In the genomic region with DNA sequence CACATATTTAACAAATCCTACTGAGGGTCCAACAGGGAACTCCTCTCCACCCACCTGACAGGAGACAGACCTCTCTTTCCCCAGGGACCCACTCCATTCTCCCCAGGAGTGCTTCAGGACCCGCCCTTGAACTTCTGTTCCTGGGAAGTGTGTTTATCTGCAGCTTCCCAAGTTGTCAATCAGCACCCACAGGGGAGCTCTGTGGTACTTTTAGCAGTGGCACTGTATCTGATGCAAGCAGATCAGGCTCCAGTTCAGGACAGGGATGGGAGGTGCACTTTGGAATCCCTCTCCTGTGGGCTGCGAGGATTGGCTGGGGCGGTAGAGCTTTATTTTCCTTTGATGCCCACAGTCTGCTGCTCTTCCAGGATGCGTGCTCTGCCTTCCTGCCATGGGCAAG, we compare ENCODE assay signal across 14 cellular contexts. TPM values are rescaled to one million over a fixed set of nuclear protein-coding genes. Genes with fewer than 3 reads are reported as not detected.
DNase-seq lines count a peak whose midpoint lies in the region; ATAC-seq and TF ChIP-seq lines count a peak whose summit lies in the region.
"Had no signal": no experiment of that assay in that cellular context is flagged by ENCODE, and none has a peak within 500 bp of the region (broad histone marks: within the 10 kb centered on the region; RNA-seq: fewer than 3 reads in every experiment).

No MANE protein-coding gene starts in this region.

- H3K4me1 Mint-ChIP-seq in activated T-cell treated with anti-CD3 and anti-CD28 coated beads, Interleukin-2, amount 50 U/mL, for 72 hours (ENCODE audit: low read depth): peaks cover 80% of the 10 kb centered on the region
- H3K4me1 Mint-ChIP-seq in stimulated activated memory B cell treated with anti-CD40 and anti-IgM and Interleukin-4, amounts not matched to agents 10 μg/mL and 1 μg/mL and 100 μg/mL, for 72 hours: peaks cover 77% of the 10 kb centered on the region
- H3K4me1 Mint-ChIP-seq in mesothelial cell of epicardium: peaks cover 17% of the 10 kb centered on the region

- peaks cover 35% of the 10 kb centered on the region for H3K4me1 ChIP-seq in effector memory CD4-positive, alpha-beta T cell (ENCODE audit: control insufficient read depth, insufficient read depth, low read length, poor library complexity, severe bottlenecking)
- H3K4me1 ChIP-seq in ascending aorta: peaks cover 0 to 6% of the 10 kb centered on the region in 2 donors

- peak overlapping the region; percentile 34 for H3K27ac Mint-ChIP-seq in activated T-cell treated with anti-CD3 and anti-CD28 coated beads, Interleukin-2, amount 50 U/mL, for 72 hours
- peak overlapping the region; percentile 40 for H3K27ac Mint-ChIP-seq in stimulated activated memory B cell treated with anti-CD40 and anti-IgM and Interleukin-4, amounts not matched to agents 10 μg/mL and 1 μg/mL and 100 μg/mL, for 72 hours
- H3K27ac Mint-ChIP-seq in mesothelial cell of epicardium: no peak overlapping the region

- no peaks in the 10 kb centered on the region for H3K9me3 Mint-ChIP-seq in activated T-cell treated with anti-CD3 and anti-CD28 coated beads, Interleukin-2, amount 50 U/mL, for 72 hours
- no peaks in the 10 kb centered on the region for H3K9me3 Mint-ChIP-seq in stimulated activated memory B cell treated with anti-CD40 and anti-IgM and Interleukin-4, amounts not matched to agents 10 μg/mL and 1 μg/mL and 100 μg/mL, for 72 hours
- no peaks in the 10 kb centered on the region for H3K9me3 Mint-ChIP-seq in mesothelial cell of epicardium

- H3K4me3 Mint-ChIP-seq in activated T-cell treated with anti-CD3 and anti-CD28 coated beads, Interleukin-2, amount 50 U/mL, for 72 hours: peak overlapping the region; percentile 46 to 57
- H3K4me3 Mint-ChIP-seq in stimulated activated memory B cell treated with anti-CD40 and anti-IgM and Interleukin-4, amounts not matched to agents 10 μg/mL and 1 μg/mL and 100 μg/mL, for 72 hours: no peak overlapping the region
- H3K4me3 Mint-ChIP-seq in mesothelial cell of epicardium: no peak overlapping the region

- no peaks in the 10 kb centered on the region for H3K36me3 ChIP-seq in effector memory CD4-positive, alpha-beta T cell (ENCODE audit: control insufficient read depth, insufficient read depth, low read length)
- H3K36me3 ChIP-seq in ascending aorta: peaks cover 0 to 3% of the 10 kb centered on the region in 2 donors

- TF ChIP-seq CTCF in ascending aorta (IDR thresholded peaks at IDR 0.05): no peak
- TF ChIP-seq CTCF in mesothelial cell of epicardium (IDR thresholded peaks at IDR 0.05; ENCODE audit: unreplicated experiment): no peak

- DNase-seq in activated T-cell treated with anti-CD3 and anti-CD28 coated beads, Interleukin-2, amount 50 U/mL, for 72 hours: no peak
- no peak for DNase-seq in activated T-cell treated with anti-CD3 and anti-CD28 coated beads, Interleukin-2, amount 50 U/mL, for 1 hour
- DNase-seq in OCI-M1 (lab: John Stamatoyannopoulos, UW): peak; percentile 13
- DNase-seq in effector memory CD4-positive, alpha-beta T cell: no peak
- DNase-seq in stimulated activated CD4-positive, alpha-beta T cell treated with anti-CD3 and anti-CD28 coated beads, Interleukin-4, amount 100 ng/mL, for 24 hours: no peak
- no peak for DNase-seq in ascending aorta (ENCODE audit: low spot score in 2 of 2)
- DNase-seq in mesothelial cell of epicardium (ENCODE audit: low spot score in 2 of 2, unreplicated experiment in 2 of 2): no peak
- DNase-seq: GF-D8, mucosa of descending colon, MV-4-11, NCI-H526, right cardiac atrium had no signal

- no peak overlapping the region for H3K4me3 ChIP-seq in effector memory CD4-positive, alpha-beta T cell (ENCODE audit: insufficient read depth, low read depth, low read length, poor library complexity, severe bottlenecking)
- no peak overlapping the region for H3K4me3 ChIP-seq in ascending aorta
- H3K4me3 ChIP-seq: mucosa of descending colon had no signal

- H3K27me3 ChIP-seq in effector memory CD4-positive, alpha-beta T cell (replicated peaks; ENCODE audit: control insufficient read depth, insufficient read depth, low read length, poor library complexity, severe bottlenecking): no peaks in the 10 kb centered on the region
- no peaks in the 10 kb centered on the region for H3K27me3 ChIP-seq in ascending aorta

- H3K27me3 Mint-ChIP-seq in activated T-cell treated with anti-CD3 and anti-CD28 coated beads, Interleukin-2, amount 50 U/mL, for 72 hours (ENCODE audit: low read depth): no peaks in the 10 kb centered on the region
- H3K27me3 Mint-ChIP-seq in stimulated activated memory B cell treated with anti-CD40 and anti-IgM and Interleukin-4, amounts not matched to agents 10 μg/mL and 1 μg/mL and 100 μg/mL, for 72 hours: no peaks in the 10 kb centered on the region
- H3K27me3 Mint-ChIP-seq in mesothelial cell of epicardium (ENCODE audit: low read depth): peaks cover 34% of the 10 kb centered on the region

- no peak for ATAC-seq in activated T-cell treated with anti-CD3 and anti-CD28 coated beads, Interleukin-2, amount 50 U/mL, for 72 hours (replicated peaks in 1 of 2)
- ATAC-seq in stimulated activated memory B cell treated with anti-CD40 and anti-IgM and Interleukin-4, amounts not matched to agents 10 μg/mL and 1 μg/mL and 100 μg/mL, for 72 hours: no peak
- ATAC-seq: mucosa of descending colon, right cardiac atrium had no signal

- H3K36me3 Mint-ChIP-seq in activated T-cell treated with anti-CD3 and anti-CD28 coated beads, Interleukin-2, amount 50 U/mL, for 72 hours (ENCODE audit: insufficient read depth in 2 of 2): peaks cover 2 to 13% of the 10 kb centered on the region in 2 donors
- peaks cover 25% of the 10 kb centered on the region for H3K36me3 Mint-ChIP-seq in stimulated activated memory B cell treated with anti-CD40 and anti-IgM and Interleukin-4, amounts not matched to agents 10 μg/mL and 1 μg/mL and 100 μg/mL, for 72 hours
- H3K36me3 Mint-ChIP-seq in mesothelial cell of epicardium: no peaks in the 10 kb centered on the region

- intact Hi-C loops in ascending aorta (cut with DNase I): no loop called here

- H3K27ac ChIP-seq in effector memory CD4-positive, alpha-beta T cell (ENCODE audit: insufficient read depth, low read length, poor library complexity, severe bottlenecking): peak overlapping the region; percentile 49
- no peak overlapping the region for H3K27ac ChIP-seq in ascending aorta
- H3K27ac ChIP-seq: HL-60 had no signal

- H3K9me3 ChIP-seq in effector memory CD4-positive, alpha-beta T cell (ENCODE audit: control insufficient read depth, low read length): no peaks in the 10 kb centered on the region
- no peaks in the 10 kb centered on the region for H3K9me3 ChIP-seq in ascending aorta
- H3K9me3 ChIP-seq: mucosa of descending colon had no signal

RNA-seq across cellular contexts. Expression of a gene that starts 8.7 kb away (rescaled TPM):
- total RNA-seq in activated T-cell treated with anti-CD3 and anti-CD28 coated beads, Interleukin-2, amount 50 U/mL, for 72 hours: 10 to 100 TPM; 41.7 to 47.4 TPM
- total RNA-seq in ascending aorta: 52.3 TPM
- total RNA-seq in mesothelial cell of epicardium: 13.5 to 14.5 TPM (median 13.9 TPM) in 3 replicates

Comparison
In these comparisons a context has a peak if more than half of its experiments do, and no peak if none do; other contexts are left out.
1. H3K4me3 Mint-ChIP-seq: peak in activated T-cell treated with anti-CD3 and anti-CD28 coated beads, Interleukin-2, amount 50 U/mL, for 72 hours (2 of 2); none in stimulated activated memory B cell treated with anti-CD40 and anti-IgM and Interleukin-4, amounts not matched to agents 10 μg/mL and 1 μg/mL and 100 μg/mL, for 72 hours (single experiment) and mesothelial cell of epicardium (single experiment).